19 cellular contexts compared by ENCODE assay signal in the genomic region with DNA sequence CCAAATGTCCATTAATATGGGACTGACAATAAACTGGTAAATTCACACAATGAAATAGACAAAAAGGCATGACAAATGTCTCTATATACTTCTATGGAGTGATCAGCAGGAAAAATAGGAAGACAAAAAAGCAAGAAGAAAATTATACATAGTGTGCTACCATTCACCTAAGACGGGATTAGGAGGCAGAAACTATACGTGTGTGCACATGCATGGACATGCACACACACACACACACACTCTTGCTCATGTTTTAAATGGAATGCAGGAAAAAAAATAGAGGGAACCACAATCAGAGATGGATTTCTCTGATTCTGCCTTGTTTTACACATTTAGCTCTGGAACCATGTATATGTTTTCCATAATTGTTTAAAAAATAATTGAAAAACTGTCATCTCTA.
DNase-seq lines count a peak whose midpoint lies in the region; ATAC-seq, FAIRE-seq and TF ChIP-seq lines count a peak whose summit lies in the region.
"Had no signal": no experiment of that assay in that cellular context is flagged by ENCODE, and none has a peak within 500 bp of the region (broad histone marks: within the 10 kb centered on the region; RNA-seq: fewer than 3 reads in every experiment).

No MANE protein-coding gene starts in this region.

- no peak overlapping the region for H3K4me3 ChIP-seq in bronchial epithelial cell (ENCODE audit: low read depth, low read length)
- H3K4me3 ChIP-seq: GM12878, HAP-1 had no signal

- no peak for DNase-seq in activated naive CD8-positive, alpha-beta T cell treated with anti-CD3 and anti-CD28 coated beads for 36 hours
- peak; percentile 88 for DNase-seq in bronchial epithelial cell (ENCODE audit: low read depth)
- peak; percentile 44 to 77 for DNase-seq in foreskin keratinocyte
- DNase-seq in GM20000 (ENCODE audit: low spot score), result no peak
- DNase-seq in effector memory CD8-positive, alpha-beta T cell, result no peak
- DNase-seq: 8988T; ACHN; C1 segment of cervical spinal cord; Calu3; CD4-positive, alpha-beta T cell; DMS 273 treated with DMSO at 0.1 percent for 48 hours; DMS79 had no signal

- FAIRE-seq in bronchial epithelial cell (lab: Jason Lieb, UNC), result no peak
- FAIRE-seq: GM12878, GM18507, H1 had no signal

- H3K36me3 ChIP-seq in bronchial epithelial cell (ENCODE audit: control insufficient read depth, insufficient read depth, low read length), result no peaks in the 10 kb centered on the region
- H3K36me3 ChIP-seq: HAP-1 had no signal

- H3K27me3 ChIP-seq in bronchial epithelial cell (ENCODE audit: control insufficient read depth, insufficient read depth, low read length) (no peaks in the 10 kb centered on the region), foreskin keratinocyte (no peaks in the 10 kb centered on the region)

- H3K4me3 Mint-ChIP-seq in activated naive CD8-positive, alpha-beta T cell, result no peak overlapping the region
- H3K4me3 Mint-ChIP-seq in activated naive CD8-positive, alpha-beta T cell treated with anti-CD3 and anti-CD28 coated beads for 36 hours, result no peak overlapping the region
- H3K4me3 Mint-ChIP-seq in effector memory CD8-positive, alpha-beta T cell, result no peak overlapping the region
- H3K4me3 Mint-ChIP-seq: B cell; CD4-positive, alpha-beta T cell had no signal

- H3K27ac Mint-ChIP-seq in activated naive CD8-positive, alpha-beta T cell, result peak overlapping the region; percentile 43
- no peak overlapping the region for H3K27ac Mint-ChIP-seq in activated naive CD8-positive, alpha-beta T cell treated with anti-CD3 and anti-CD28 coated beads for 36 hours
- peak overlapping the region in 1 of 2 donors; percentile 6 for H3K27ac Mint-ChIP-seq in effector memory CD8-positive, alpha-beta T cell
- H3K27ac Mint-ChIP-seq: B cell; CD4-positive, alpha-beta T cell had no signal

- no peak overlapping the region for H3K27ac ChIP-seq in foreskin keratinocyte

- peaks cover 9% of the 10 kb centered on the region for H3K36me3 Mint-ChIP-seq in activated naive CD8-positive, alpha-beta T cell
- H3K36me3 Mint-ChIP-seq in activated naive CD8-positive, alpha-beta T cell treated with anti-CD3 and anti-CD28 coated beads for 36 hours, result peaks cover 9% of the 10 kb centered on the region
- peaks cover 5% of the 10 kb centered on the region for H3K36me3 Mint-ChIP-seq in effector memory CD8-positive, alpha-beta T cell (ENCODE audit: insufficient read depth)

- TF ChIP-seq CTCF in bronchial epithelial cell (IDR thresholded peaks at IDR 0.05; ENCODE audit: insufficient read depth, low read length, severe bottlenecking) (no peak), foreskin keratinocyte (conservative IDR thresholded peaks at IDR 0.05) (no peak), GM20000 (IDR thresholded peaks at IDR 0.05; ENCODE audit: extremely low read depth, missing control alignments) (no peak)

- peaks cover 40% of the 10 kb centered on the region for H3K4me1 Mint-ChIP-seq in activated naive CD8-positive, alpha-beta T cell (ENCODE audit: low read depth)
- peaks cover 20% of the 10 kb centered on the region for H3K4me1 Mint-ChIP-seq in activated naive CD8-positive, alpha-beta T cell treated with anti-CD3 and anti-CD28 coated beads for 36 hours
- peaks cover 23 to 26% of the 10 kb centered on the region in 2 donors for H3K4me1 Mint-ChIP-seq in effector memory CD8-positive, alpha-beta T cell (ENCODE audit: low read depth in 2 of 2)

- H3K4me1 ChIP-seq in foreskin keratinocyte, result peaks cover 9% of the 10 kb centered on the region
- H3K4me1 ChIP-seq: HAP-1 had no signal

- no peaks in the 10 kb centered on the region for H3K9me3 Mint-ChIP-seq in activated naive CD8-positive, alpha-beta T cell (ENCODE audit: low read depth)
- H3K9me3 Mint-ChIP-seq in activated naive CD8-positive, alpha-beta T cell treated with anti-CD3 and anti-CD28 coated beads for 36 hours, result no peaks in the 10 kb centered on the region
- no peaks in the 10 kb centered on the region for H3K9me3 Mint-ChIP-seq in effector memory CD8-positive, alpha-beta T cell
- H3K9me3 Mint-ChIP-seq: CD4-positive, alpha-beta T cell had no signal

- ATAC-seq in foreskin keratinocyte (peak; percentile 90), GM19467 (IDR thresholded peaks at IDR 0.05; ENCODE audit: unreplicated experiment) (no peak)
- no peak for ATAC-seq in effector memory CD8-positive, alpha-beta T cell (replicated peaks)

- no peaks in the 10 kb centered on the region for H3K27me3 Mint-ChIP-seq in activated naive CD8-positive, alpha-beta T cell
- no peaks in the 10 kb centered on the region for H3K27me3 Mint-ChIP-seq in activated naive CD8-positive, alpha-beta T cell treated with anti-CD3 and anti-CD28 coated beads for 36 hours
- H3K27me3 Mint-ChIP-seq in effector memory CD8-positive, alpha-beta T cell, result no peaks in the 10 kb centered on the region
- H3K27me3 Mint-ChIP-seq: B cell; CD4-positive, alpha-beta T cell had no signal

Comparison
In these comparisons a context has a peak if more than half of its experiments do, and no peak if none do; other contexts are left out.
1. DNase-seq: peak in bronchial epithelial cell (single experiment) and foreskin keratinocyte (2 of 2); none in activated naive CD8-positive, alpha-beta T cell treated with anti-CD3 and anti-CD28 coated beads for 36 hours (single experiment), GM20000 (single experiment) and effector memory CD8-positive, alpha-beta T cell (0 of 3).